8 cellular contexts compared by ENCODE assay signal in genomic region chr19:55624109-55625003, GRCh38. TPM values are rescaled to one million over a fixed set of nuclear protein-coding genes. Genes with fewer than 3 reads are reported as not detected.
DNase-seq lines count a peak whose midpoint lies in the region; ATAC-seq, FAIRE-seq and TF ChIP-seq lines count a peak whose summit lies in the region.

Gene ZNF784, minus strand, starts transcription at chr19:55624566. Its CDS starts 5 bp downstream, at chr19:55624561.

- H2AFZ ChIP-seq in HepG2 (ENCODE audit: low read length) = peak within 1 kb of the TSS; percentile 94

- peaks cover 4% of the 10 kb centered on the region for H3K79me2 ChIP-seq in HepG2 (ENCODE audit: insufficient read depth, low read length)

- ATAC-seq in HG03520 (IDR thresholded peaks at IDR 0.05; ENCODE audit: unreplicated experiment) = peak; percentile 54
- peak; percentile 70 for ATAC-seq in HepG2
- no peak for ATAC-seq in GM18861 (IDR thresholded peaks at IDR 0.05; ENCODE audit: unreplicated experiment)

- TF ChIP-seq EP300 in HepG2 (IDR thresholded peaks at IDR 0.05; ENCODE audit: low read depth in 2 of 2, low read length in 2 of 2) (no peak), HepG2 (CRISPR knock-in tag; IDR thresholded peaks at IDR 0.05; ENCODE audit: borderline replicate concordance) (no peak)

- peaks cover 14% of the 10 kb centered on the region; the same call in 1 of the 2 replicates for H4K20me1 ChIP-seq in HepG2 (ENCODE audit: insufficient read depth, low read length)

- peak within 1 kb of the TSS; percentile 90 for H3K4me3 Mint-ChIP-seq in dendritic cell treated with granulocyte-macrophage colony-stimulating factor and Interleukin-4, amounts not matched to agents 40 ng/mL and 50 ng/mL, for 4 days

- 1% methylated on average over 31 of the region's 56 CpGs for WGBS in HepG2 (ENCODE audit: low lambda C conversion rate)

- 0 out of 5 replicates have a peak, but pooled peaks cover 0 to 3% of the 10 kb centered on the region in 2 experiments for H3K36me3 ChIP-seq in HepG2 (replicated peaks in 1 of 2; ENCODE audit: control insufficient read depth in 1 of 2, insufficient read depth in 2 of 2, low read length in 2 of 2)

- TF ChIP-seq POLR2A in GM12891 (IDR thresholded peaks at IDR 0.05; ENCODE audit: low read depth, low read length) = peak; percentile 71
- peak; percentile 74 to 88 for TF ChIP-seq POLR2A in HepG2 (IDR thresholded peaks at IDR 0.05; ENCODE audit: insufficient read depth in 1 of 2, low read depth in 2 of 2, low read length in 2 of 2)

- H3K27me3 Mint-ChIP-seq in dendritic cell treated with granulocyte-macrophage colony-stimulating factor and Interleukin-4, amounts not matched to agents 40 ng/mL and 50 ng/mL, for 4 days = peaks cover 2% of the 10 kb centered on the region

- H3K27me3 ChIP-seq in HepG2 (ENCODE audit: control insufficient read depth in 1 of 2, insufficient read depth in 2 of 2, low read length in 2 of 2) = no peaks in the 10 kb centered on the region

- H3K27ac ChIP-seq in HepG2 (ENCODE audit: extremely low read length, insufficient read depth, low read length) = peak within 1 kb of the TSS; percentile 98

- H3K4me2 ChIP-seq in HepG2 (ENCODE audit: low read depth, low read length) = peak within 1 kb of the TSS; percentile 97

- H3K4me3 ChIP-seq in HepG2 (replicated peaks in 1 of 3; ENCODE audit: insufficient read depth in 1 of 3, low read depth in 2 of 3, low read length in 3 of 3) = peak within 1 kb of the TSS; percentile 65 to 82 (median 70)

- TF ChIP-seq RAD21 in HepG2 (CRISPR knock-in tag; IDR thresholded peaks at IDR 0.05) = no peak

- in situ Hi-C loops in HepG2 (cut with HindIII; ENCODE audit: extremely low pct_ligation_motif_present, low pct_unique_long_range_greater_than_20kb) = no loop called here

- peak; percentile 22; the same call in 1 of the 2 replicates for TF ChIP-seq CTCF in HepG2 (CRISPR knock-in tag; IDR thresholded peaks at IDR 0.05)

- peak within 1 kb of the TSS; percentile 98 for H3K27ac Mint-ChIP-seq in dendritic cell treated with granulocyte-macrophage colony-stimulating factor and Interleukin-4, amounts not matched to agents 40 ng/mL and 50 ng/mL, for 4 days

- intact Hi-C loops in dendritic cell treated with granulocyte-macrophage colony-stimulating factor and Interleukin-4, amounts not matched to agents 40 ng/mL and 50 ng/mL, for 4 days (cut with micrococcal nuclease) = loop anchor here (1.0 to 2.0 kb wide), 2 partner anchors 25 to 108 kb away; partner anchors contain the start of gene FIZ1
- intact Hi-C loops in HepG2 (cut with micrococcal nuclease; ENCODE audit: unreplicated experiment) = no loop called here

- peak; percentile 98 for FAIRE-seq in GM12891 (lab: Jason Lieb, UNC)
- peak; percentile 49 for FAIRE-seq in HepG2 (lab: Jason Lieb, UNC)

- peak; percentile 89 for DNase-seq in GM12891 (ENCODE audit: insufficient read length, low spot score)
- peak; percentile 97 for DNase-seq in NCI-H69 (lab: John Stamatoyannopoulos, UW)
- DNase-seq in activated CD4-positive, alpha-beta T cell treated with anti-CD3 and anti-CD28 coated beads, Interleukin-2, amount 50 U/mL, for 24 hours (ENCODE audit: low read depth in 1 of 2, low spot score in 1 of 2) = peak; percentile 87 to 90
- peak; percentile 82 for DNase-seq in HepG2 (ENCODE audit: low spot score)
- peak; percentile 94 to 95 for DNase-seq in stimulated activated CD4-positive, alpha-beta T cell treated with anti-CD3 and anti-CD28 coated beads, Interleukin-2, amount 100 ng/mL, for 24 hours

- H3K4me1 Mint-ChIP-seq in dendritic cell treated with granulocyte-macrophage colony-stimulating factor and Interleukin-4, amounts not matched to agents 40 ng/mL and 50 ng/mL, for 4 days (ENCODE audit: low read depth) = peaks cover 47% of the 10 kb centered on the region

- CTCF ChIA-PET in HepG2 (lab: Yijun Ruan, JAX; ENCODE audit: low intra/inter-chr PET ratio, low total read pairs) = no interaction called here

- H3K4me1 ChIP-seq in HepG2 (ENCODE audit: insufficient read depth, low read length) = peaks cover 27% of the 10 kb centered on the region

- peaks cover 40% of the 10 kb centered on the region for H3K36me3 Mint-ChIP-seq in dendritic cell treated with granulocyte-macrophage colony-stimulating factor and Interleukin-4, amounts not matched to agents 40 ng/mL and 50 ng/mL, for 4 days (ENCODE audit: low read depth)

- no peaks in the 10 kb centered on the region for H3K9me3 ChIP-seq in HepG2 (ENCODE audit: low read length)

- POLR2A ChIA-PET in HepG2 (lab: Yijun Ruan, JAX) = interaction anchor here (0.6 to 2.8 kb wide), 19 partner anchors 9 to 507 kb away, joined by 3 to 23 read pairs (median 5); partner anchors contain the start of genes FIZ1, ISOC2, KMT5C and PPP1R12C

- no peaks in the 10 kb centered on the region for H3K9me3 Mint-ChIP-seq in dendritic cell treated with granulocyte-macrophage colony-stimulating factor and Interleukin-4, amounts not matched to agents 40 ng/mL and 50 ng/mL, for 4 days

- BruUV-seq in HepG2 (replicated peaks; lab: Mats Ljungman, UMichigan) = no TSS peak

- H3K9ac ChIP-seq in HepG2 (ENCODE audit: insufficient read depth, low read depth, low read length) = peak within 1 kb of the TSS; percentile 85

TF ChIP-seq in GM12891, 5 proteins besides CTCF, POLR2A, EP300 and RAD21:
- peak; percentile 36; the same call in 1 of the 2 replicates for TF ChIP-seq POLR2AphosphoS5 (IDR thresholded peaks at IDR 0.05; ENCODE audit: low read depth, low read length)
- peak; percentile 86 for TF ChIP-seq TAF1 (IDR thresholded peaks at IDR 0.05; ENCODE audit: low read depth, low read length)
- TF ChIP-seq SPI1 (IDR thresholded peaks at IDR 0.05; ENCODE audit: low read depth, low read length) = no peak
- TF ChIP-seq POU2F2 (IDR thresholded peaks at IDR 0.05; ENCODE audit: low read depth, low read length) = peak; percentile 63; the same call in 1 of the 2 replicates
- TF ChIP-seq PAX5 (IDR thresholded peaks at IDR 0.05; ENCODE audit: insufficient read depth, low read length, severe bottlenecking) = no peak
TF ChIP-seq in GM12891: peak in this region for 3.

TF ChIP-seq in HepG2, 621 proteins besides CTCF, POLR2A, EP300 and RAD21 (continues in another document):
- TF ChIP-seq TAF1 (CRISPR knock-in tag; IDR thresholded peaks at IDR 0.05) (peak; percentile 85), ATF1 (CRISPR knock-in tag; IDR thresholded peaks at IDR 0.05) (no peak), FUBP1 (CRISPR knock-in tag; IDR thresholded peaks at IDR 0.05; ENCODE audit: borderline replicate concordance) (no peak), ZNF282 (IDR thresholded peaks at IDR 0.05; ENCODE audit: partially characterized antibody) (no peak), ZNF296 (CRISPR knock-in tag; conservative IDR thresholded peaks at IDR 0.05) (no peak), ZNF891 (CRISPR knock-in tag; IDR thresholded peaks at IDR 0.05) (peak; percentile 65; the same call in 1 of the 2 replicates), ZNF781 (CRISPR knock-in tag; IDR thresholded peaks at IDR 0.05; ENCODE audit: borderline replicate concordance, not compliant biosample characterization) (no peak), ZNF350 (CRISPR knock-in tag; IDR thresholded peaks at IDR 0.05; ENCODE audit: borderline replicate concordance, low read depth) (peak; percentile 21; the same call in 1 of the 2 replicates)

RNA-seq across cellular contexts. Expression of gene ZNF784, which starts in this region (rescaled TPM):
- 3.3 TPM for polyA plus RNA-seq in GM12891 (2012; ENCODE audit: low read depth, missing spikeins)
- total RNA-seq in HepG2 (2016; rRNA removed; fragmentation: Illumina TruSeq; extraction: Trizol) = 4.0 and 4.2 TPM in 2 replicates
- 1.1 and 1.3 TPM in 2 replicates for total RNA-seq in HepG2 (2016; cell fraction: cytosol; rRNA removed; fragmentation: Illumina TruSeq; extraction: Trizol; ENCODE audit: low read depth)
- total RNA-seq in HepG2 (2016; cell fraction: insoluble cytoplasmic fraction; rRNA removed; fragmentation: Illumina TruSeq; extraction: Trizol) = 3.2 and 4.6 TPM in 2 replicates
- 3.3 and 3.7 TPM in 2 replicates for total RNA-seq in HepG2 (2016; cell fraction: membrane; rRNA removed; fragmentation: Illumina TruSeq; extraction: Trizol)
- total RNA-seq in HepG2 (2016; cell fraction: nucleus; rRNA removed; fragmentation: Illumina TruSeq; extraction: Trizol) = 1.9 and 2.1 TPM in 2 replicates
- 4.1 and 5.1 TPM in 2 replicates for polyA plus RNA-seq in HepG2 (2011; rRNA removed)
- polyA plus RNA-seq in HepG2 (2011; cell fraction: cytosol; rRNA removed) = 2.9 and 3.0 TPM in 2 replicates
- polyA plus RNA-seq in HepG2 (2011; cell fraction: nucleus; rRNA removed) = 9.8 and 12.0 TPM in 2 replicates
- polyA plus RNA-seq in HepG2 (2012) = 4.6 and 5.3 TPM in 2 replicates
- polyA plus RNA-seq in HepG2 (2016; cell fraction: cytosol; fragmentation: Illumina TruSeq; extraction: Trizol; ENCODE audit: low read depth) = 1.1 and 1.2 TPM in 2 replicates
- 4.7 and 4.8 TPM in 2 replicates for polyA plus RNA-seq in HepG2 (2016; cell fraction: insoluble cytoplasmic fraction; fragmentation: Illumina TruSeq; extraction: Trizol; ENCODE audit: low read depth)
- 1.6 and 1.9 TPM in 2 replicates for polyA plus RNA-seq in HepG2 (2016; cell fraction: membrane; fragmentation: Illumina TruSeq; extraction: Trizol; ENCODE audit: low read depth)
- polyA plus RNA-seq in HepG2 (2016; cell fraction: nucleus; fragmentation: Illumina TruSeq; extraction: Trizol; ENCODE audit: insufficient read depth, low read depth) = 4.1 and 5.8 TPM in 2 replicates
- 2.9 and 8.2 TPM in 2 replicates for polyA minus RNA-seq in HepG2 (2011; rRNA and poly(A)+ RNA removed; ENCODE audit: low replicate concordance)
- polyA minus RNA-seq in HepG2 (2011; cell fraction: cytosol; rRNA and poly(A)+ RNA removed) = 1.7 and 2.9 TPM in 2 replicates
- polyA minus RNA-seq in HepG2 (2011; cell fraction: nucleus; rRNA and poly(A)+ RNA removed) = 4.8 and 5.4 TPM in 2 replicates
